ENCODE assay signal across 21 cellular contexts in the genomic region with DNA sequence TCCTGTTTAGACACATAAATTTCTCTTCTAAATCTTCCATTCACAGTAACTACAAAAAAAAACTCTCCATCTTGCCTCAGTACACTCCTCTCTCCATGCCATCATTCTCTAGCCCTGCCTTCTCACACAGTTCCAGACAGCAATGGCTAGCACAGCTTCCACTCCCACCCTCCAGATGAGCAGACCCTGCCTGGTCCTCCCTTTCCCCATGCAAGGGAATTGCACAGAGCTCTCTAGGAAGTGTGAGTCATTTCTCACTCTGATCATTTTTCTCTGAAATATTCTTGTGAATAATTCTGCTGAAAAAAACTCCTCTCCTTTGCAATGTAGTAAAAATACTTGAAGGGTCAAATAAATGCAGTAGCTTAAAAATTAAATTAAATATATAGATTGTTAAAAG.
"Had no signal": no experiment of that assay in that cellular context is flagged by ENCODE, and none has a peak within 500 bp of the region (broad histone marks: within the 10 kb centered on the region; RNA-seq: fewer than 3 reads in every experiment).

No MANE protein-coding gene starts in this region.

- H3K4me1 ChIP-seq: SJSA1 had no signal

- H3K27ac ChIP-seq: SJSA1, SK-N-MC had no signal

- H3K4me3 ChIP-seq: SJSA1, SK-N-MC had no signal

- FAIRE-seq: RCC 7860 had no signal

- H3K36me3 ChIP-seq: SJSA1 had no signal

- DNase-seq: MV-4-11, NCI-H1048, NCI-H1105, NCI-H1417, NCI-H146, NCI-H1694 treated with DMSO at 0.1 percent for 48 hours, NCI-H1930, NCI-H2081, NCI-H2107, NCI-H2227 treated with DMSO at 0.1 percent for 48 hours, NCI-H446, NCI-H510A, NCI-H524 treated with DMSO at 0.1 percent for 48 hours, NCI-H69, NCI-H774, Right ventricle myocardium superior, RPMI8226, SIG-M5 had no signal
